ENCODE assay signal across 8 cellular contexts in the genomic region with DNA sequence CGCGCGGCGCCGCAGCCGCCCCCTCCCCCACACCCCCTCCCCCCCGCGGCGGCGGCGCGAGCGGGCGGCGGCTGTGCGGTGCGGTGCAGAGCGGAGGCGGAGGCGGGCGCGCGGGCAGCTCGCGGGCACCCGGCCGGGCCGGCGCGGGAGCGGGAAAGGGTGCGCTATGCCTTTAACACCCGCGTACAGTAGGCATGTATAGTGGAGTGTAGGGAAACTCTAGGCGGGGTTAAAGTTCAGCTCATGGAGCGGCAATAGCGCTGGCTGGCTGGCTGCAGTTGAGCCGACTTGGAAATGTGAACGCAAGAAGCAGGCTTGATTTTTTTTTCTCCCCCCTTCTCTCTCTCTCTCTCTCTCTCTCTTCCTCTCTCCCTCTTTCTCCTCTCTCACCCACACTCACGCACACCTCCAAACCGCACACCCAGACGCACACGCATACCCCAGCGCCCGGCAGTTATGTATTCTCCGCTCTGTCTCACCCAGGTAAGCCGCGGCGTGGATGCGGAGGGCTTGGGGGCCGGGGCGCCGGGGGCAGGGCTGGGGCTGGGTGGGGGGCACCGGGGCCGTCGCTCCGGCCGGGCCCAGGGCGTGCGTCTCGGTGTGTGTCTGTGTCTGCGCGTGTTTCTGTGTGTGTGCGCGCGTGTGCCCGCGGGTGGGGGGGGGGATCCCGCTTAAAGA. TPM values are rescaled to one million over a fixed set of nuclear protein-coding genes. Genes with fewer than 3 reads are reported as not detected.
A peak's percentile ranks its signal among the peaks of the same experiment; 100 is the strongest.
DNase-seq lines count a peak whose midpoint lies in the region; ATAC-seq and TF ChIP-seq lines count a peak whose summit lies in the region.

Gene NFIA (plus strand): TSS at position 226 of the 678 bp plus-strand sequence.

- H3K27ac Mint-ChIP-seq in activated CD4-positive, alpha-beta memory T cell treated with anti-CD3 and anti-CD28 coated beads for 36 hours = peak within 1 kb of the TSS; percentile 73

- H3K9me3 ChIP-seq in stomach smooth muscle (ENCODE audit: control insufficient read depth in 2 of 2, low read length in 2 of 2) = no peaks in the 10 kb centered on the region

- POLR2A ChIA-PET in activated CD4-positive, alpha-beta memory T cell treated with anti-CD3 and anti-CD28 coated beads for 36 hours (lab: Charles Lee) = interaction anchor here (0.7 to 2.2 kb wide), 8 partner anchors 25 to 250 kb away, joined by 3 to 16 read pairs (median 8); no protein-coding TSS in a partner anchor

- H3K4me3 Mint-ChIP-seq in activated CD4-positive, alpha-beta memory T cell treated with anti-CD3 and anti-CD28 coated beads for 36 hours = peak within 1 kb of the TSS; percentile 84

- H3K9ac ChIP-seq in stomach smooth muscle (ENCODE audit: low read length in 2 of 2) = peak within 1 kb of the TSS; percentile 81 to 84

- intact Hi-C loops in activated CD4-positive, alpha-beta memory T cell treated with anti-CD3 and anti-CD28 coated beads for 36 hours (cut with micrococcal nuclease) = loop anchor here (10.0 kb wide), 1 partner anchor 1268 kb away; the partner anchor contains the start of gene HOOK1

- in situ Hi-C loops in GM13976 (cut with MboI; ENCODE audit: low sequenced_read_pairs, unreplicated experiment) (no loop called here), endometrial microvascular endothelial cells (cut with HindIII; ENCODE audit: inconsistent ontology term, low pct_unique_long_range_greater_than_20kb, low sequenced_read_pairs) (loop anchor here (25.0 kb wide), 1 partner anchor 380 kb away; no protein-coding TSS in a partner anchor)

- H3K9me3 Mint-ChIP-seq in activated CD4-positive, alpha-beta memory T cell treated with anti-CD3 and anti-CD28 coated beads for 36 hours = no peaks in the 10 kb centered on the region

- H3K27me3 ChIP-seq in stomach smooth muscle (ENCODE audit: control insufficient read depth in 1 of 2, insufficient read depth in 2 of 2, low read length in 2 of 2) = no peaks in the 10 kb centered on the region

- H3K4me3 ChIP-seq in stomach smooth muscle (ENCODE audit: low read length in 2 of 2) = peak within 1 kb of the TSS; percentile 86 to 90

- H3K36me3 ChIP-seq in stomach smooth muscle (ENCODE audit: control insufficient read depth in 2 of 2, insufficient read depth in 2 of 2, low read length in 2 of 2) = no peaks in the 10 kb centered on the region

- peak; percentile 34 for DNase-seq in GM13976 (ENCODE audit: low spot score)
- DNase-seq in NCI-H226 = peak; percentile 58
- DNase-seq in activated CD4-positive, alpha-beta memory T cell treated with anti-CD3 and anti-CD28 coated beads for 36 hours = peak; percentile 51
- DNase-seq in medulla oblongata (ENCODE audit: extremely low spot score) = peak; percentile 56

- TF ChIP-seq CTCF in GM13976 (IDR thresholded peaks at IDR 0.05; ENCODE audit: borderline replicate concordance, control extremely low read depth, extremely low read depth, insufficient read depth, missing control alignments) = no peak

- H3K36me3 Mint-ChIP-seq in activated CD4-positive, alpha-beta memory T cell treated with anti-CD3 and anti-CD28 coated beads for 36 hours = peaks cover 5% of the 10 kb centered on the region

- peak within 1 kb of the TSS; percentile 86 for H3K27ac ChIP-seq in stomach smooth muscle (ENCODE audit: low read length)

- H3K4me1 Mint-ChIP-seq in activated CD4-positive, alpha-beta memory T cell treated with anti-CD3 and anti-CD28 coated beads for 36 hours (ENCODE audit: low read depth) = peaks cover 51% of the 10 kb centered on the region

- peaks cover 5% of the 10 kb centered on the region for H3K27me3 Mint-ChIP-seq in activated CD4-positive, alpha-beta memory T cell treated with anti-CD3 and anti-CD28 coated beads for 36 hours

- H3K4me1 ChIP-seq in stomach smooth muscle (ENCODE audit: control insufficient read depth, insufficient read depth, low read length) = peaks cover 33% of the 10 kb centered on the region

- ATAC-seq in HG03135 (IDR thresholded peaks at IDR 0.05; ENCODE audit: unreplicated experiment) (no peak), GM18511 (IDR thresholded peaks at IDR 0.05; ENCODE audit: unreplicated experiment) (no peak)

- CTCF ChIA-PET in activated CD4-positive, alpha-beta memory T cell treated with anti-CD3 and anti-CD28 coated beads for 36 hours (lab: Charles Lee) = interaction anchor here (1.0 to 2.2 kb wide), 5 partner anchors 31 to 250 kb away, joined by 4 to 15 read pairs (median 5); no protein-coding TSS in a partner anchor

RNA-seq across cellular contexts. Expression of gene NFIA, which starts in this region (rescaled TPM):
- total RNA-seq in activated CD4-positive, alpha-beta memory T cell treated with anti-CD3 and anti-CD28 coated beads for 36 hours = 1 to 10 TPM; 5.3 to 7.1 TPM
- total RNA-seq in endometrial microvascular endothelial cells (ENCODE audit: inconsistent ontology term) = 17.4 TPM
